In genomic region chr16:56332464-56333079, GRCh38 we compare ENCODE assay signal across 8 cellular contexts.
DNase-seq lines count a peak whose midpoint lies in the region.

No MANE protein-coding gene starts in this region.

- whole genome bisulfite sequencing in mesenchymal stem cell: 43% methylated on average over 10 of the region's 16 CpGs

- H2AK5ac ChIP-seq in mesenchymal stem cell (ENCODE audit: low read length, severe bottlenecking): no peak overlapping the region

- peak overlapping the region in 1 of 2 experiments; percentile 46 for H3K18ac ChIP-seq in mesenchymal stem cell (ENCODE audit: low read depth in 1 of 2, low read length in 2 of 2)

- H2BK15ac ChIP-seq in mesenchymal stem cell (ENCODE audit: low read depth, poor library complexity, severe bottlenecking): peak overlapping the region; percentile 26

- no peak overlapping the region for H2BK120ac ChIP-seq in mesenchymal stem cell (ENCODE audit: low read depth, low read length)

- H2BK12ac ChIP-seq in mesenchymal stem cell (ENCODE audit: low read length in 2 of 2): no peak overlapping the region

- no peak overlapping the region for H4K91ac ChIP-seq in mesenchymal stem cell (ENCODE audit: low read length)

- peaks cover 16% of the 10 kb centered on the region for H3K4me1 ChIP-seq in mesenchymal stem cell (ENCODE audit: control insufficient read depth, insufficient read depth, low read depth, low read length)
- no peaks in the 10 kb centered on the region for H3K4me1 ChIP-seq in effector memory CD4-positive, alpha-beta T cell (ENCODE audit: control insufficient read depth, insufficient read depth, low read length, poor library complexity, severe bottlenecking)

- H3K4me3 ChIP-seq in MG63 (no peak overlapping the region), mesenchymal stem cell (ENCODE audit: insufficient read depth in 1 of 2, low read depth in 1 of 2, low read length in 2 of 2) (no peak overlapping the region)
- no peak overlapping the region for H3K4me3 ChIP-seq in effector memory CD4-positive, alpha-beta T cell (ENCODE audit: insufficient read depth, low read depth, low read length, poor library complexity, severe bottlenecking)

- H3K23ac ChIP-seq in mesenchymal stem cell (ENCODE audit: low read length in 2 of 2): no peak overlapping the region

- peak overlapping the region; percentile 66 for H2AFZ ChIP-seq in mesenchymal stem cell (ENCODE audit: low read depth, low read length)

- DNase-seq in DMS114 treated with DMSO at 0.1 percent for 48 hours (lab: John Stamatoyannopoulos, UW; ENCODE audit: unreplicated experiment): peak; percentile 10
- peak; percentile 97 for DNase-seq in MG63
- peak; percentile 37 to 59 for DNase-seq in dermis microvascular lymphatic vessel endothelial cell (ENCODE audit: low read depth in 2 of 2)
- peak; percentile 74 for DNase-seq in mesenchymal stem cell
- no peak for DNase-seq in effector memory CD4-positive, alpha-beta T cell
- DNase-seq in NCI-H1436 treated with DMSO at 0.1 percent for 48 hours (lab: John Stamatoyannopoulos, UW): no peak
- DNase-seq in activated CD8-positive, alpha-beta memory T cell treated with anti-CD3 and anti-CD28 coated beads for 24 hours: no peak
- no peak for DNase-seq in NCI-H69 (lab: John Stamatoyannopoulos, UW)

- no peak overlapping the region for H4K8ac ChIP-seq in mesenchymal stem cell (ENCODE audit: low read length)

- H3K27ac ChIP-seq in mesenchymal stem cell (ENCODE audit: low read length, poor library complexity, severe bottlenecking): no peak overlapping the region
- H3K27ac ChIP-seq in effector memory CD4-positive, alpha-beta T cell (ENCODE audit: insufficient read depth, low read length, poor library complexity, severe bottlenecking): no peak overlapping the region

- no peaks in the 10 kb centered on the region for H3K36me3 ChIP-seq in MG63
- H3K36me3 ChIP-seq in mesenchymal stem cell (ENCODE audit: control insufficient read depth in 1 of 2, insufficient read depth in 2 of 2, low read depth in 1 of 2, low read length in 2 of 2): no peaks in the 10 kb centered on the region
- no peaks in the 10 kb centered on the region for H3K36me3 ChIP-seq in effector memory CD4-positive, alpha-beta T cell (ENCODE audit: control insufficient read depth, insufficient read depth, low read length)

- H3K9me3 ChIP-seq in MG63 (no peaks in the 10 kb centered on the region), mesenchymal stem cell (ENCODE audit: control insufficient read depth, low read length) (no peaks in the 10 kb centered on the region)
- H3K9me3 ChIP-seq in effector memory CD4-positive, alpha-beta T cell (ENCODE audit: control insufficient read depth, low read length): no peaks in the 10 kb centered on the region

- H3K27me3 ChIP-seq in MG63 (no peaks in the 10 kb centered on the region), mesenchymal stem cell (ENCODE audit: control insufficient read depth in 1 of 2, insufficient read depth in 1 of 2, low read length in 2 of 2) (no peaks in the 10 kb centered on the region)
- no peaks in the 10 kb centered on the region for H3K27me3 ChIP-seq in effector memory CD4-positive, alpha-beta T cell (replicated peaks; ENCODE audit: control insufficient read depth, insufficient read depth, low read length, poor library complexity, severe bottlenecking)

- no peak overlapping the region for H3K4ac ChIP-seq in mesenchymal stem cell (ENCODE audit: low read depth in 1 of 2, low read length in 2 of 2)

- H3K14ac ChIP-seq in mesenchymal stem cell (ENCODE audit: low read length in 2 of 2): no peak overlapping the region

- H3K9ac ChIP-seq in mesenchymal stem cell (ENCODE audit: low read length): peak overlapping the region; percentile 49

- H3K79me1 ChIP-seq in mesenchymal stem cell (replicated peaks; ENCODE audit: low read length, poor library complexity, severe bottlenecking): no peaks in the 10 kb centered on the region

- H2BK5ac ChIP-seq in mesenchymal stem cell (ENCODE audit: low read depth, low read length, poor library complexity, severe bottlenecking): no peak overlapping the region

- no peak overlapping the region for H3K4me2 ChIP-seq in mesenchymal stem cell (ENCODE audit: low read length, poor library complexity, severe bottlenecking)

Comparison
In these comparisons a context has a peak if more than half of its experiments do, and no peak if none do; other contexts are left out.
1. DNase-seq: peak in DMS114 treated with DMSO at 0.1 percent for 48 hours (single experiment), MG63 (single experiment), dermis microvascular lymphatic vessel endothelial cell (2 of 2) and mesenchymal stem cell (single experiment); none in effector memory CD4-positive, alpha-beta T cell (0 of 3), NCI-H1436 treated with DMSO at 0.1 percent for 48 hours (single experiment), activated CD8-positive, alpha-beta memory T cell treated with anti-CD3 and anti-CD28 coated beads for 24 hours (single experiment) and NCI-H69 (single experiment).